Comparison of ENCODE assay signal across 1 cellular context in genomic region chr5:149379177-149379761, GRCh38.
TF ChIP-seq lines count a peak whose summit lies in the region.

IL17B (minus strand) TSS chr5:149379292; CDS start chr5:149379225, 67 bp downstream.

TF ChIP-seq in HepG2, 621 proteins besides CTCF, POLR2A, EP300 and RAD21 (continued from another document and continues in another):
- TF ChIP-seq ZNF407 (CRISPR knock-in tag; IDR thresholded peaks at IDR 0.05; ENCODE audit: not compliant biosample characterization) = no peak
- no peak for TF ChIP-seq LCORL (IDR thresholded peaks at IDR 0.05)
- TF ChIP-seq LCORL (CRISPR knock-in tag; IDR thresholded peaks at IDR 0.05) = no peak
- TF ChIP-seq HMGXB4 (CRISPR knock-in tag; IDR thresholded peaks at IDR 0.05; ENCODE audit: borderline replicate concordance in 1 of 2, low read depth in 1 of 2) = peak in 1 of 2 experiments; percentile 10; a peak in 1 of 4 replicates
- TF ChIP-seq HOXA9 (CRISPR knock-in tag; IDR thresholded peaks at IDR 0.05; ENCODE audit: borderline replicate concordance) = no peak
- TF ChIP-seq ZNF563 (CRISPR knock-in tag; IDR thresholded peaks at IDR 0.05) = peak; percentile 45; the same call in 1 of the 2 replicates
- no peak for TF ChIP-seq BATF2 (CRISPR knock-in tag; IDR thresholded peaks at IDR 0.05)
- no peak for TF ChIP-seq THRA (CRISPR knock-in tag; IDR thresholded peaks at IDR 0.05; ENCODE audit: borderline replicate concordance)
- peak; percentile 47; the same call in 1 of the 2 replicates for TF ChIP-seq MTA1 (CRISPR knock-in tag; IDR thresholded peaks at IDR 0.05; ENCODE audit: borderline replicate concordance)
- no peak for TF ChIP-seq ZFP90 (CRISPR knock-in tag; IDR thresholded peaks at IDR 0.05; ENCODE audit: borderline replicate concordance)
- no peak for TF ChIP-seq KDM6A (CRISPR knock-in tag; IDR thresholded peaks at IDR 0.05; ENCODE audit: low read depth)
- peak; percentile 81; the same call in 1 of the 2 replicates for TF ChIP-seq HIC2 (CRISPR knock-in tag; IDR thresholded peaks at IDR 0.05; ENCODE audit: low read depth)
- no peak for TF ChIP-seq ZNF816 (CRISPR knock-in tag; IDR thresholded peaks at IDR 0.05; ENCODE audit: borderline replicate concordance)
- TF ChIP-seq ZNF687 (CRISPR knock-in tag; IDR thresholded peaks at IDR 0.05) = peak; percentile 84
- peak; percentile 42; the same call in 1 of the 2 replicates for TF ChIP-seq ZBTB38 (CRISPR knock-in tag; IDR thresholded peaks at IDR 0.05)
- no peak for TF ChIP-seq NR1H2 (CRISPR knock-in tag; IDR thresholded peaks at IDR 0.05; ENCODE audit: borderline replicate concordance, low read depth)
- no peak for TF ChIP-seq ZNF512 (CRISPR knock-in tag; IDR thresholded peaks at IDR 0.05)
- TF ChIP-seq SALL1 (CRISPR knock-in tag; IDR thresholded peaks at IDR 0.05) = 0 out of 2 replicates have a peak, but pooled peaks have one; percentile 14
- peak; percentile 41; the same call in 1 of the 2 replicates for TF ChIP-seq PITX1 (CRISPR knock-in tag; IDR thresholded peaks at IDR 0.05)
- TF ChIP-seq ZNF670 (CRISPR knock-in tag; IDR thresholded peaks at IDR 0.05; ENCODE audit: borderline replicate concordance) = no peak
- TF ChIP-seq ZBTB20 (CRISPR knock-in tag; IDR thresholded peaks at IDR 0.05; ENCODE audit: borderline replicate concordance, low read depth) = 0 out of 2 replicates have a peak, but pooled peaks have one; percentile 34
- 0 out of 2 replicates have a peak, but pooled peaks have one; percentile 46 for TF ChIP-seq ZNF709 (CRISPR knock-in tag; IDR thresholded peaks at IDR 0.05)
- TF ChIP-seq ZNF160 (CRISPR knock-in tag; IDR thresholded peaks at IDR 0.05) = no peak
- peak; percentile 51; the same call in 1 of the 2 replicates for TF ChIP-seq YEATS4 (CRISPR knock-in tag; IDR thresholded peaks at IDR 0.05; ENCODE audit: borderline replicate concordance)
- no peak for TF ChIP-seq PHF5A (CRISPR knock-in tag; IDR thresholded peaks at IDR 0.05; ENCODE audit: low read depth, unreplicated experiment)
- TF ChIP-seq GABPB1 (CRISPR knock-in tag; IDR thresholded peaks at IDR 0.05) = peak; percentile 35; the same call in 1 of the 2 replicates
- no peak for TF ChIP-seq FLYWCH1 (CRISPR knock-in tag; IDR thresholded peaks at IDR 0.05)
- peak; percentile 36; the same call in 1 of the 2 replicates for TF ChIP-seq ZNF292 (CRISPR knock-in tag; IDR thresholded peaks at IDR 0.05; ENCODE audit: borderline replicate concordance, low read depth)
- TF ChIP-seq ZNF556 (CRISPR knock-in tag; IDR thresholded peaks at IDR 0.05; ENCODE audit: borderline replicate concordance) = 0 out of 2 replicates have a peak, but pooled peaks have one; percentile 25
- TF ChIP-seq TCF12 (IDR thresholded peaks at IDR 0.05) = no peak
- TF ChIP-seq TCF12 (CRISPR knock-in tag; IDR thresholded peaks at IDR 0.05) = 0 out of 2 replicates have a peak, but pooled peaks have one; percentile 34
- no peak for TF ChIP-seq ZMYM4 (CRISPR knock-in tag; IDR thresholded peaks at IDR 0.05)
- 0 out of 2 replicates have a peak, but pooled peaks have one; percentile 79 for TF ChIP-seq HNRNPL (IDR thresholded peaks at IDR 0.05; ENCODE audit: low read depth, low read length)
- TF ChIP-seq ZBTB33 (CRISPR knock-in tag; IDR thresholded peaks at IDR 0.05) = peak; percentile 93
- no peak for TF ChIP-seq HNRNPUL1 (IDR thresholded peaks at IDR 0.05; ENCODE audit: low read depth, low read length)
- TF ChIP-seq NPAS2 (CRISPR knock-in tag; IDR thresholded peaks at IDR 0.05; ENCODE audit: borderline replicate concordance) = no peak
- TF ChIP-seq SSRP1 (CRISPR knock-in tag; IDR thresholded peaks at IDR 0.05) = no peak
- TF ChIP-seq ZNF589 (CRISPR knock-in tag; conservative IDR thresholded peaks at IDR 0.05) = 0 out of 2 replicates have a peak, but pooled peaks have one; percentile 32
